Comparison of ENCODE assay signal across 10 cellular contexts in genomic region chr7:28986723-28987122, GRCh38. TPM values are rescaled to one million over a fixed set of nuclear protein-coding genes. Genes with fewer than 3 reads are reported as not detected.
A peak's percentile ranks its signal among the peaks of the same experiment; 100 is the strongest.
DNase-seq lines count a peak whose midpoint lies in the region; ATAC-seq and TF ChIP-seq lines count a peak whose summit lies in the region.
"Had no signal": no experiment of that assay in that cellular context is flagged by ENCODE, and none has a peak within 500 bp of the region (broad histone marks: within the 10 kb centered on the region; RNA-seq: fewer than 3 reads in every experiment).

No MANE protein-coding gene starts in this region.

- H3K9me3 ChIP-seq in right cardiac atrium (ENCODE audit: control insufficient read depth, low read length) (no peaks in the 10 kb centered on the region), sigmoid colon (no peaks in the 10 kb centered on the region)

- no peak overlapping the region for H3K27ac Mint-ChIP-seq in activated naive CD4-positive, alpha-beta T cell treated with anti-CD3 and anti-CD28 coated beads, Interleukin-2, amount 50 U/mL, for 72 hours
- H3K27ac Mint-ChIP-seq: IgD-negative memory B cell had no signal

- H3K27me3 ChIP-seq in right cardiac atrium (ENCODE audit: control insufficient read depth, insufficient read depth): no peaks in the 10 kb centered on the region
- no peaks in the 10 kb centered on the region for H3K27me3 ChIP-seq in sigmoid colon

- H3K4me1 ChIP-seq in right cardiac atrium (ENCODE audit: control insufficient read depth, insufficient read depth, low read length): peaks cover 16% of the 10 kb centered on the region
- H3K4me1 ChIP-seq in sigmoid colon: peaks cover 0 to 13% (median 9%) of the 10 kb centered on the region in 4 donors

- intact Hi-C loops in right cardiac atrium (cut with DNase I) (no loop called here), sigmoid colon (cut with DNase I) (no loop called here)

- 26% methylated on average over 2 of the region's 2 CpGs for WGBS in right cardiac atrium
- 17 to 22% methylated on average over 2 of the region's 2 CpGs for WGBS in sigmoid colon, 2 donors

- H3K27ac ChIP-seq in right cardiac atrium (ENCODE audit: low read length) (no peak overlapping the region), sigmoid colon (peak overlapping the region; percentile 41 to 65 (median 47))

- no peak overlapping the region for H3K4me3 ChIP-seq in astrocyte of the spinal cord (ENCODE audit: low read depth, low read length)
- no peak overlapping the region for H3K4me3 ChIP-seq in right cardiac atrium (ENCODE audit: low read length)
- H3K4me3 ChIP-seq in sigmoid colon: no peak overlapping the region

- no peak for TF ChIP-seq POLR2A in sigmoid colon (IDR thresholded peaks at IDR 0.05)

- H3K36me3 Mint-ChIP-seq in activated naive CD4-positive, alpha-beta T cell treated with anti-CD3 and anti-CD28 coated beads, Interleukin-2, amount 50 U/mL, for 72 hours: no peaks in the 10 kb centered on the region
- H3K36me3 Mint-ChIP-seq: IgD-negative memory B cell had no signal

- no peak for TF ChIP-seq CTCF in astrocyte of the spinal cord (IDR thresholded peaks at IDR 0.05; ENCODE audit: low read depth, low read length)
- TF ChIP-seq CTCF in sigmoid colon (IDR thresholded peaks at IDR 0.05): no peak

- H3K36me3 ChIP-seq in sigmoid colon: no peaks in the 10 kb centered on the region

- TF ChIP-seq EP300 in sigmoid colon (IDR thresholded peaks at IDR 0.05): no peak

- no peaks in the 10 kb centered on the region for H3K9me3 Mint-ChIP-seq in activated naive CD4-positive, alpha-beta T cell treated with anti-CD3 and anti-CD28 coated beads, Interleukin-2, amount 50 U/mL, for 72 hours
- H3K9me3 Mint-ChIP-seq: IgD-negative memory B cell had no signal

- in situ Hi-C loops in astrocyte of the spinal cord (cut with HindIII; ENCODE audit: low sequenced_read_pairs): no loop called here

- ATAC-seq in right cardiac atrium (peak; percentile 88 to 93), HG03520 (IDR thresholded peaks at IDR 0.05; ENCODE audit: unreplicated experiment) (no peak), HG03135 (IDR thresholded peaks at IDR 0.05; ENCODE audit: unreplicated experiment) (no peak)
- ATAC-seq in activated naive CD4-positive, alpha-beta T cell treated with anti-CD3 and anti-CD28 coated beads, Interleukin-2, amount 50 U/mL, for 72 hours: no peak

- DNase-seq in GM04503 (ENCODE audit: low read depth) (peak; percentile 83), astrocyte of the spinal cord (ENCODE audit: low read depth, low spot score) (peak; percentile 38), right cardiac atrium (no peak), sigmoid colon (no peak), NCI-H1105 treated with DMSO at 0.1 percent for 48 hours (lab: John Stamatoyannopoulos, UW) (no peak)
- DNase-seq in activated naive CD4-positive, alpha-beta T cell treated with anti-CD3 and anti-CD28 coated beads, Interleukin-2, amount 50 U/mL, for 72 hours (ENCODE audit: low spot score in 2 of 2): no peak
- DNase-seq: erythroblast had no signal

RNA-seq across cellular contexts. Expression of gene TRIL, which starts 28.6 kb away (rescaled TPM):
- total RNA-seq in right cardiac atrium: 1 to 10 TPM; 1.3 to 2.9 (median 2.5) TPM
- 0.84 TPM for polyA plus RNA-seq in right cardiac atrium
- 1 to 10 TPM; 1.5 to 7.5 (median 4.1) TPM for total RNA-seq in sigmoid colon
- polyA plus RNA-seq in sigmoid colon: under 1 TPM in 1 of 3 donors, not detected in 2; 0.66 TPM
- under 1 TPM in 1 of 2 donors, not detected in 1; 0.10 TPM for total RNA-seq in activated naive CD4-positive, alpha-beta T cell treated with anti-CD3 and anti-CD28 coated beads, Interleukin-2, amount 50 U/mL, for 72 hours
- polyA plus RNA-seq: IgD-negative memory B cell had no signal

Comparison
In these comparisons a context has a peak if more than half of its experiments do, and no peak if none do; other contexts are left out.
1. DNase-seq: peak in GM04503 (single experiment) and astrocyte of the spinal cord (single experiment); none in right cardiac atrium (0 of 3), sigmoid colon (single experiment), activated naive CD4-positive, alpha-beta T cell treated with anti-CD3 and anti-CD28 coated beads, Interleukin-2, amount 50 U/mL, for 72 hours (0 of 2) and NCI-H1105 treated with DMSO at 0.1 percent for 48 hours (single experiment).
2. ATAC-seq: peak in right cardiac atrium (2 of 2); none in activated naive CD4-positive, alpha-beta T cell treated with anti-CD3 and anti-CD28 coated beads, Interleukin-2, amount 50 U/mL, for 72 hours (0 of 2), HG03520 (single experiment) and HG03135 (single experiment).